Comparison of ENCODE assay signal across 17 cellular contexts in genomic region chr9:122053056-122053455, GRCh38. TPM values are rescaled to one million over a fixed set of nuclear protein-coding genes. Genes with fewer than 3 reads are reported as not detected.
DNase-seq lines count a peak whose midpoint lies in the region; ATAC-seq, FAIRE-seq and TF ChIP-seq lines count a peak whose summit lies in the region.
"Had no signal": no experiment of that assay in that cellular context is flagged by ENCODE, and none has a peak within 500 bp of the region (broad histone marks: within the 10 kb centered on the region; RNA-seq: fewer than 3 reads in every experiment).

No MANE protein-coding gene starts in this region.

- no peaks in the 10 kb centered on the region for H3K27me3 ChIP-seq in RWPE2 (ENCODE audit: insufficient read depth, poor library complexity, severe bottlenecking)
- H3K27me3 ChIP-seq in keratinocyte (ENCODE audit: control insufficient read depth, extremely low read depth, insufficient read depth, low read length): no peaks in the 10 kb centered on the region
- H3K27me3 ChIP-seq in upper lobe of right lung: no peaks in the 10 kb centered on the region
- H3K27me3 ChIP-seq in neural progenitor cell: no peaks in the 10 kb centered on the region

- H3K4me2 ChIP-seq in keratinocyte (ENCODE audit: control insufficient read depth, extremely low read depth, insufficient read depth, low read depth, low read length) (no peak overlapping the region), neural progenitor cell (no peak overlapping the region)

- H3F3A ChIP-seq in neural progenitor cell (ENCODE audit: low read depth): no peaks in the 10 kb centered on the region

- no peaks in the 10 kb centered on the region for H3K9me3 ChIP-seq in RWPE2 (ENCODE audit: severe bottlenecking)
- no peaks in the 10 kb centered on the region for H3K9me3 ChIP-seq in keratinocyte (ENCODE audit: control insufficient read depth, low read depth, low read length)
- H3K9me3 ChIP-seq in upper lobe of right lung: no peaks in the 10 kb centered on the region
- H3K9me3 ChIP-seq in neural progenitor cell (ENCODE audit: low read depth): no peaks in the 10 kb centered on the region

- H2AFZ ChIP-seq in keratinocyte (ENCODE audit: control insufficient read depth, low read length): no peak overlapping the region
- H2AFZ ChIP-seq in neural progenitor cell (replicated peaks): no peak overlapping the region

- no peak for ATAC-seq in RWPE2 (ENCODE audit: low read depth)
- peak; percentile 24 for ATAC-seq in upper lobe of right lung
- ATAC-seq: T-cell had no signal

- no peak overlapping the region for H3K27ac Mint-ChIP-seq in activated naive CD8-positive, alpha-beta T cell treated with anti-CD3 and anti-CD28 coated beads for 36 hours
- no peak overlapping the region for H3K27ac Mint-ChIP-seq in neural progenitor cell
- H3K27ac Mint-ChIP-seq: HFFc6, T-cell had no signal

- DNase-seq in EH (ENCODE audit: low read depth): peak; percentile 23
- no peak for DNase-seq in RWPE2 (ENCODE audit: low spot score)
- no peak for DNase-seq in keratinocyte (ENCODE audit: low read depth, low spot score)
- no peak for DNase-seq in upper lobe of right lung
- DNase-seq in activated naive CD8-positive, alpha-beta T cell treated with anti-CD3 and anti-CD28 coated beads for 36 hours: no peak
- DNase-seq in neural progenitor cell (ENCODE audit: low spot score): no peak
- DNase-seq in stimulated activated CD4-positive, alpha-beta T cell treated with anti-CD3 and anti-CD28 coated beads, Interleukin-1b, Interleukin-23, amount 100 ng/mL, for 48 hours: no peak
- DNase-seq: C1 segment of cervical spinal cord, DMS79 treated with DMSO at 0.1 percent for 48 hours, HFFc6, Karpas-422, NCI-H1694, NCI-H446 treated with DMSO at 0.1 percent for 48 hours, NCI-H774, T-cell had no signal

- TF ChIP-seq CTCF in RWPE2 (IDR thresholded peaks at IDR 0.05; ENCODE audit: poor library complexity, severe bottlenecking) (no peak), keratinocyte (optimal IDR thresholded peaks at IDR 0.05 in 1 of 3, IDR thresholded peaks at IDR 0.05 in 1 of 3, conservative IDR thresholded peaks at IDR 0.05 in 1 of 3; ENCODE audit: extremely low read depth in 1 of 3, insufficient read depth in 2 of 3, low read length in 3 of 3) (no peak), upper lobe of right lung (IDR thresholded peaks at IDR 0.05) (no peak), neural progenitor cell (IDR thresholded peaks at IDR 0.05) (no peak)

- peak overlapping the region; percentile 96 for H3K27ac ChIP-seq in RWPE2 (ENCODE audit: poor library complexity, severe bottlenecking)
- H3K27ac ChIP-seq in keratinocyte (ENCODE audit: control insufficient read depth, insufficient read depth, low read length): peak overlapping the region; percentile 43
- H3K27ac ChIP-seq in upper lobe of right lung: no peak overlapping the region
- H3K27ac ChIP-seq in neural progenitor cell: no peak overlapping the region

- H3K36me3 ChIP-seq in RWPE2 (ENCODE audit: low read depth): no peaks in the 10 kb centered on the region
- H3K36me3 ChIP-seq in keratinocyte (ENCODE audit: control insufficient read depth in 2 of 2, extremely low read depth in 1 of 2, insufficient read depth in 2 of 2, low read length in 2 of 2): no peaks in the 10 kb centered on the region
- no peaks in the 10 kb centered on the region for H3K36me3 ChIP-seq in upper lobe of right lung
- no peaks in the 10 kb centered on the region for H3K36me3 ChIP-seq in neural progenitor cell

- H3K9me1 ChIP-seq in keratinocyte (ENCODE audit: control insufficient read depth, extremely low read depth, insufficient read depth, low read length): peaks cover 3% of the 10 kb centered on the region

- peaks cover 15% of the 10 kb centered on the region for H3K36me3 Mint-ChIP-seq in activated naive CD8-positive, alpha-beta T cell treated with anti-CD3 and anti-CD28 coated beads for 36 hours
- no peaks in the 10 kb centered on the region for H3K36me3 Mint-ChIP-seq in neural progenitor cell

- H3K4me1 Mint-ChIP-seq in activated naive CD8-positive, alpha-beta T cell treated with anti-CD3 and anti-CD28 coated beads for 36 hours: peaks cover 23% of the 10 kb centered on the region
- H3K4me1 Mint-ChIP-seq in neural progenitor cell: no peaks in the 10 kb centered on the region

- H3K79me2 ChIP-seq in keratinocyte (ENCODE audit: control insufficient read depth, insufficient read depth, low read length) (no peaks in the 10 kb centered on the region), neural progenitor cell (ENCODE audit: low read depth) (no peaks in the 10 kb centered on the region)

- no peak for FAIRE-seq in keratinocyte (lab: Jason Lieb, UNC)
- FAIRE-seq: G401.6, GM12891 had no signal

- H3K4me3 ChIP-seq in RWPE2 (ENCODE audit: severe bottlenecking) (no peak overlapping the region), keratinocyte (ENCODE audit: control insufficient read depth in 2 of 3, extremely low read depth in 1 of 3, insufficient read depth in 2 of 3, low read depth in 1 of 3, low read length in 3 of 3) (no peak overlapping the region), upper lobe of right lung (no peak overlapping the region), neural progenitor cell (no peak overlapping the region)

- H4K20me1 ChIP-seq in keratinocyte (ENCODE audit: control insufficient read depth, extremely low read depth, insufficient read depth, low read length) (no peaks in the 10 kb centered on the region), neural progenitor cell (ENCODE audit: low read depth) (peaks cover 14% of the 10 kb centered on the region)

- dilution Hi-C loops in keratinocyte (cut with MboI; ENCODE audit: extremely low pct_ligation_motif_present, low sequenced_read_pairs): no loop called here

- no peaks in the 10 kb centered on the region for H3K9me3 Mint-ChIP-seq in activated naive CD8-positive, alpha-beta T cell treated with anti-CD3 and anti-CD28 coated beads for 36 hours
- H3K9me3 Mint-ChIP-seq in neural progenitor cell: no peaks in the 10 kb centered on the region
- H3K9me3 Mint-ChIP-seq: HFFc6, T-cell had no signal

- no peak overlapping the region for H3K9ac ChIP-seq in keratinocyte (ENCODE audit: control insufficient read depth, extremely low read depth, insufficient read depth, low read length)
- H3K9ac ChIP-seq in neural progenitor cell: no peak overlapping the region

- H3K4me1 ChIP-seq in RWPE2 (ENCODE audit: insufficient read depth, poor library complexity, severe bottlenecking) (peaks cover 13% of the 10 kb centered on the region), keratinocyte (ENCODE audit: control insufficient read depth, extremely low read depth, insufficient read depth, low read length) (no peaks in the 10 kb centered on the region), upper lobe of right lung (no peaks in the 10 kb centered on the region), neural progenitor cell (no peaks in the 10 kb centered on the region)

- H3K27me3 Mint-ChIP-seq in activated naive CD8-positive, alpha-beta T cell treated with anti-CD3 and anti-CD28 coated beads for 36 hours: peaks cover 2% of the 10 kb centered on the region
- H3K27me3 Mint-ChIP-seq in neural progenitor cell (ENCODE audit: insufficient read depth, low read depth): peaks cover 2% of the 10 kb centered on the region
- H3K27me3 Mint-ChIP-seq: T-cell had no signal

- H3K4me3 Mint-ChIP-seq in activated naive CD8-positive, alpha-beta T cell treated with anti-CD3 and anti-CD28 coated beads for 36 hours: no peak overlapping the region
- no peak overlapping the region for H3K4me3 Mint-ChIP-seq in neural progenitor cell
- H3K4me3 Mint-ChIP-seq: HFFc6, T-cell had no signal

- intact Hi-C loops in upper lobe of right lung (cut with DNase I): no loop called here

RNA-seq across cellular contexts. Expression of gene TTLL11, which starts 40.1 kb away (rescaled TPM):
- 7.6 to 8.5 TPM (median 8.0 TPM) in 3 replicates for polyA plus RNA-seq in keratinocyte
- polyA plus RNA-seq in keratinocyte (2011; ENCODE audit: low read depth): 1.4 TPM
- polyA plus RNA-seq in keratinocyte (2011; cell fraction: cytosol; rRNA removed): 6.7 and 8.0 TPM in 2 replicates
- polyA plus RNA-seq in keratinocyte (2011; cell fraction: nucleus; rRNA removed): 12.3 and 19.0 TPM in 2 replicates
- 3.3 and 8.1 TPM in 2 replicates for polyA plus RNA-seq in keratinocyte (2012; ENCODE audit: low replicate concordance)
- 7.4 to 13.2 TPM (median 10.3 TPM) in 3 replicates for polyA minus RNA-seq in keratinocyte
- polyA minus RNA-seq in keratinocyte (2011; cell fraction: cytosol; rRNA and poly(A)+ RNA removed): 7.3 TPM
- polyA minus RNA-seq in keratinocyte (2011; cell fraction: nucleus; rRNA and poly(A)+ RNA removed): 7.8 and 12.6 TPM in 2 replicates
- total RNA-seq in upper lobe of right lung (10.7 TPM), neural progenitor cell (ENCODE audit: low replicate concordance) (0.75 and 0.84 TPM in 2 replicates)
- 1 to 10 TPM; 2.5 to 2.8 TPM for total RNA-seq in activated naive CD8-positive, alpha-beta T cell treated with anti-CD3 and anti-CD28 coated beads for 36 hours

Comparison
In these comparisons a context has a peak if more than half of its experiments do, and no peak if none do; other contexts are left out.
1. H3K27ac ChIP-seq: peak in RWPE2 (single experiment) and keratinocyte (single experiment); none in upper lobe of right lung (single experiment) and neural progenitor cell (single experiment).